Comparison of ENCODE assay signal across 18 cellular contexts in the genomic region with DNA sequence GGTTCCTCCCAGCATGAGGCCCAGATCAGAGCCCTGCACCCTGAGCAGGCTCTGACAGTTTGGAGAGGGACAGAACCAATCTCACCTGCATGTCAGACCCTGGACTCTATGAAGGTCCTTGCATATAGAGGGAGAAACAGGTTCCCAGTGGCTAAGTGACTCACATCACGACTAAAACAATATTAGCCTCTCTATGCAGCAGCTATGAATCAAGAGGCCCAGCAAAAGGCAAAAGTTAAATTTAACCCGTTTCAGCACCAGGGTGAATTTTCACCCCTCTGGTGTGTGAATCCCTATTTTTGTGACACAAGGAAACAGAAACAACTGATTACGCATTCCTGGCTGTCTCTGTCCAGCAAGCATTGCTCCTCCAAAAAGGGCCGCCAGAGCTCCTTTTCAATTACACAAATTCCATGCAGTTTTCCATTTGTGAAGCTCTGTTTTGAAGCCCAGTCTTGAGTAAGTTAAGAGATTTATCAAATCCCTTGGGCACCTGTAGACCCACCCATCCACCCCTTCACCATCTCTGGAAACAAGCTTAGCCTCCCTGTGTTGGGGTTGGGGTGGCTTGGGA.
DNase-seq lines count a peak whose midpoint lies in the region; ATAC-seq, FAIRE-seq and TF ChIP-seq lines count a peak whose summit lies in the region.
"Had no signal": no experiment of that assay in that cellular context is flagged by ENCODE, and none has a peak within 500 bp of the region (broad histone marks: within the 10 kb centered on the region; RNA-seq: fewer than 3 reads in every experiment).

No MANE protein-coding gene starts in this region.

- CTCF ChIA-PET in IMR-90 (lab: Yijun Ruan, JAX), result no interaction called here

- H3K4me3 ChIP-seq in IMR-90 (ENCODE audit: insufficient read depth, low read depth, low read length) (no peak overlapping the region), dorsolateral prefrontal cortex (no peak overlapping the region)

- H3K36me3 ChIP-seq in IMR-90 (ENCODE audit: control insufficient read depth, insufficient read depth, low read length), result peaks cover 3% of the 10 kb centered on the region; the same call in 1 of the 2 replicates

- H4K91ac ChIP-seq in IMR-90 (ENCODE audit: insufficient read depth, low read depth, low read length), result no peak overlapping the region

- H3K23ac ChIP-seq in IMR-90 (ENCODE audit: low read depth, low read length), result no peak overlapping the region

- TF ChIP-seq CTCF in IMR-90 (conservative IDR thresholded peaks at IDR 0.05; ENCODE audit: low read depth, low read length) (no peak), dorsolateral prefrontal cortex (IDR thresholded peaks at IDR 0.05 in 54 of 56, conservative IDR thresholded peaks at IDR 0.05 in 2 of 56; ENCODE audit: low read depth in 1 of 56, partially characterized antibody in 56 of 56) (no peak)

- no peaks in the 10 kb centered on the region for H4K20me1 ChIP-seq in IMR-90 (ENCODE audit: insufficient read depth, low read length)

- peaks cover 14% of the 10 kb centered on the region for H3K4me1 ChIP-seq in IMR-90 (ENCODE audit: control insufficient read depth, insufficient read depth, low read length)

- no peak overlapping the region for H2BK5ac ChIP-seq in IMR-90 (ENCODE audit: low read depth, low read length, poor library complexity, severe bottlenecking)

- DNase-seq in IMR-90 (peak; percentile 36), dorsolateral prefrontal cortex (no peak), islet precursor cell (peak; percentile 50), retina (peak; percentile 3), frontal cortex (ENCODE audit: low spot score in 2 of 2) (no peak), NCI-H2029 treated with DMSO at 0.1 percent for 48 hours (lab: John Stamatoyannopoulos, UW) (no peak)
- no peak for DNase-seq in stimulated activated CD4-positive, alpha-beta T cell treated with anti-CD3 and anti-CD28 coated beads, Interleukin-2, amount 100 ng/mL, for 24 hours
- DNase-seq: Calu3; CD4-positive, alpha-beta T cell; DMS53; GOT3; HFFc6; NCI-H1436; NCI-H2029; NCI-H524 had no signal

- no peak overlapping the region for H2BK20ac ChIP-seq in IMR-90 (ENCODE audit: low read depth, low read length)

- H3K56ac ChIP-seq in IMR-90 (ENCODE audit: extremely low read depth, insufficient read depth, low read length), result no peak overlapping the region

- H3K18ac ChIP-seq in IMR-90 (ENCODE audit: low read depth, low read length), result no peak overlapping the region

- intact Hi-C loops in IMR-90 (cut with micrococcal nuclease) (loop anchor here (10.0 kb wide), 1 partner anchor 133 kb away; the partner anchor contains the start of gene GABBR2), dorsolateral prefrontal cortex (cut with DNase I) (no loop called here)

- no peak overlapping the region for H4K5ac ChIP-seq in IMR-90 (ENCODE audit: low read depth, low read length)

- TF ChIP-seq POLR2A in IMR-90 (IDR thresholded peaks at IDR 0.05; ENCODE audit: low read depth, low read length), result no peak

- in situ Hi-C loops in IMR-90 (cut with MboI; ENCODE audit: low sequenced_read_pairs), result no loop called here

- H3K79me1 ChIP-seq in IMR-90 (ENCODE audit: low read depth in 1 of 2, low read length in 2 of 2), result peaks cover 0 to 11% of the 10 kb centered on the region in 2 experiments; a peak in 2 of 4 replicates

- dilution Hi-C loops in IMR-90 (cut with HindIII; ENCODE audit: low sequenced_read_pairs, unreplicated experiment), result no loop called here

- no peak for ATAC-seq in IMR-90 (ENCODE audit: low read depth)
- ATAC-seq in GM21723 (IDR thresholded peaks at IDR 0.05; ENCODE audit: unreplicated experiment), result no peak
- ATAC-seq: Panc1 had no signal

- no peak overlapping the region for H3K27ac ChIP-seq in IMR-90 (ENCODE audit: insufficient read depth, low read length)
- H3K27ac ChIP-seq in dorsolateral prefrontal cortex, result peak overlapping the region in 47 of 59 donors; percentile 11 to 89 (median 64)
- H3K27ac ChIP-seq: KMS-11 had no signal

- H2AK5ac ChIP-seq in IMR-90 (ENCODE audit: low read depth, low read length), result no peak overlapping the region

- H3K4me2 ChIP-seq in IMR-90 (ENCODE audit: low read depth, low read length), result no peak overlapping the region
- H3K4me2 ChIP-seq: KMS-11 had no signal

- POLR2A ChIA-PET in IMR-90 (lab: Charles Lee; ENCODE audit: unreplicated experiment), result no interaction called here

- no peak overlapping the region for H2AK9ac ChIP-seq in IMR-90 (replicated peaks; ENCODE audit: low read depth, low read length, poor library complexity)

- no peaks in the 10 kb centered on the region for H3K9me3 ChIP-seq in IMR-90 (ENCODE audit: control insufficient read depth, insufficient read depth, low read length)

- H4K8ac ChIP-seq in IMR-90 (ENCODE audit: low read depth in 2 of 2, low read length in 2 of 2), result no peak overlapping the region

- WGBS in IMR-90 (ENCODE audit: extremely low coverage in 2 of 2, insufficient read length in 1 of 2), 2 experiments, result no CpG with 5 or more reads among the region's 4 CpGs

- no peak for FAIRE-seq in frontal cortex (lab: Jason Lieb, UNC)

- no peak for TF ChIP-seq RAD21 in IMR-90 (IDR thresholded peaks at IDR 0.05; ENCODE audit: low read length)

- peaks cover 10% of the 10 kb centered on the region for H3K9me1 ChIP-seq in IMR-90 (ENCODE audit: insufficient read depth, low read length)

- H3K27me3 ChIP-seq in IMR-90 (ENCODE audit: control insufficient read depth, insufficient read depth, low read length) (no peaks in the 10 kb centered on the region; the same call in 1 of the 2 replicates), dorsolateral prefrontal cortex (peaks cover 0 to 6% (median 0%) of the 10 kb centered on the region in 45 donors)

- no peak overlapping the region for H3K4ac ChIP-seq in IMR-90 (ENCODE audit: low read depth, low read length)

- H3K9ac ChIP-seq in IMR-90 (ENCODE audit: low read depth, low read length), result no peak overlapping the region
- H3K9ac ChIP-seq: KMS-11 had no signal

- H2BK15ac ChIP-seq in IMR-90 (ENCODE audit: low read depth, low read length), result no peak overlapping the region

- H3K14ac ChIP-seq in IMR-90 (replicated peaks; ENCODE audit: low read depth, low read length), result no peak overlapping the region

- no TSS peak for BruUV-seq in IMR-90 (replicated peaks; lab: Mats Ljungman, UMichigan)

- no peak overlapping the region for H2BK120ac ChIP-seq in IMR-90 (ENCODE audit: low read depth, low read length)

- no peak overlapping the region for H2AFZ ChIP-seq in IMR-90 (replicated peaks; ENCODE audit: low read length, poor library complexity)

TF ChIP-seq in IMR-90, 13 proteins besides CTCF, POLR2A, EP300 and RAD21:
- no peak for TF ChIP-seq FOS (IDR thresholded peaks at IDR 0.05; ENCODE audit: low read depth, low read length)
- no peak for TF ChIP-seq BHLHE40 (IDR thresholded peaks at IDR 0.05; ENCODE audit: low read depth, low read length)
- no peak for TF ChIP-seq NFE2L2 (IDR thresholded peaks at IDR 0.05; ENCODE audit: low read depth, low read length)
- TF ChIP-seq SMC3 (IDR thresholded peaks at IDR 0.05; ENCODE audit: low read depth, low read length), result no peak
- TF ChIP-seq CHD1 (IDR thresholded peaks at IDR 0.05; ENCODE audit: low read depth, low read length), result no peak
- TF ChIP-seq, protein P1, sequence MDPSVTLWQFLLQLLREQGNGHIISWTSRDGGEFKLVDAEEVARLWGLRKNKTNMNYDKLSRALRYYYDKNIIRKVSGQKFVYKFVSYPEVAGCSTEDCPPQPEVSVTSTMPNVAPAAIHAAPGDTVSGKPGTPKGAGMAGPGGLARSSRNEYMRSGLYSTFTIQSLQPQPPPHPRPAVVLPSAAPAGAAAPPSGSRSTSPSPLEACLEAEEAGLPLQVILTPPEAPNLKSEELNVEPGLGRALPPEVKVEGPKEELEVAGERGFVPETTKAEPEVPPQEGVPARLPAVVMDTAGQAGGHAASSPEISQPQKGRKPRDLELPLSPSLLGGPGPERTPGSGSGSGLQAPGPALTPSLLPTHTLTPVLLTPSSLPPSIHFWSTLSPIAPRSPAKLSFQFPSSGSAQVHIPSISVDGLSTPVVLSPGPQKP (IDR thresholded peaks at IDR 0.05; ENCODE audit: borderline replicate concordance, low read depth, low read length), result no peak
- TF ChIP-seq RCOR1 (IDR thresholded peaks at IDR 0.05; ENCODE audit: insufficient replicate concordance, low read length), result no peak
- TF ChIP-seq MAZ (IDR thresholded peaks at IDR 0.05; ENCODE audit: borderline replicate concordance, low read depth, low read length), result no peak
- no peak for TF ChIP-seq MAFK (IDR thresholded peaks at IDR 0.05; ENCODE audit: low read depth, low read length)
- no peak for TF ChIP-seq CEBPB (IDR thresholded peaks at IDR 0.05; ENCODE audit: low read depth, low read length)
TF ChIP-seq in IMR-90: peak in this region for 0.

Comparison
In these comparisons a context has a peak if more than half of its experiments do, and no peak if none do; other contexts are left out.
1. DNase-seq: peak in IMR-90 (single experiment), islet precursor cell (single experiment) and retina (single experiment); none in dorsolateral prefrontal cortex (0 of 10), frontal cortex (0 of 2), NCI-H2029 treated with DMSO at 0.1 percent for 48 hours (single experiment) and stimulated activated CD4-positive, alpha-beta T cell treated with anti-CD3 and anti-CD28 coated beads, Interleukin-2, amount 100 ng/mL, for 24 hours (0 of 2).